Comparison of ENCODE assay signal across 23 cellular contexts in the genomic region with DNA sequence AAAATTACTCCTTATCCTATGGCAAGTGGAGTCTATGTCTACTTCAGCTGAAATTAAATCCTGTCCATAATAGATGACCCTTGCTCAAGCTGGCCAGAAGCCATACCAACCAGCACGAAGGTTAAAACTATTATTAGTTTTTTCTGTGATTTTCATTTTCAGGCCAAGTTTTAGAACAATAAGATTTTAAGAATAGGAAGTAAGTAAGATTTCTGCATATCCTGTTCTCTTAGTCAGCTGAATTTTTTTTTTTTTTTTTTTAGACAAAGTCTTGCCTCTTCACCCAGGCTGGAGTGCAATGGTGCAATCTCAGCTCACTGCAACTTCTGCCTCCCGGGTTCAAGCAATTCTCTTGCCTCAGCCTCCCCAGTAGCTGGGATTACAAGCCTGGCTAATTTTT. TPM values are rescaled to one million over a fixed set of nuclear protein-coding genes. Genes with fewer than 3 reads are reported as not detected.
A peak's percentile ranks its signal among the peaks of the same experiment; 100 is the strongest.
DNase-seq lines count a peak whose midpoint lies in the region; ATAC-seq and TF ChIP-seq lines count a peak whose summit lies in the region.
"Had no signal": no experiment of that assay in that cellular context is flagged by ENCODE, and none has a peak within 500 bp of the region (broad histone marks: within the 10 kb centered on the region; RNA-seq: fewer than 3 reads in every experiment).

No MANE protein-coding gene starts in this region.

- no peak overlapping the region for H3K4me3 ChIP-seq in PC-3 (ENCODE audit: low read length)
- H3K4me3 ChIP-seq: testis had no signal

- peaks cover 0 to 12% (median 11%) of the 10 kb centered on the region in 3 donors for H3K27me3 Mint-ChIP-seq in CD14-positive monocyte (ENCODE audit: low read depth in 3 of 3)

- peak overlapping the region; percentile 88 to 95 (median 93) for H3K27ac Mint-ChIP-seq in CD14-positive monocyte
- H3K27ac Mint-ChIP-seq: activated CD8-positive, alpha-beta T cell treated with anti-CD3 and anti-CD28 coated beads for 36 hours; activated T-cell treated with anti-CD3 and anti-CD28 coated beads, Interleukin-2, amount 50 U/mL, for 24 hours; memory B cell; T-helper 2 cell treated with Interferon-gamma antibody and Interleukin-4, amounts not matched to agents 5 μg/mL and 100 μg/mL, for 36 hours; WTC11 had no signal

- no peaks in the 10 kb centered on the region for H3K4me1 ChIP-seq in PC-3 (ENCODE audit: insufficient read depth, low read length)
- H3K4me1 ChIP-seq: testis had no signal

- H3K4me3 Mint-ChIP-seq in CD14-positive monocyte = peak overlapping the region; percentile 24 to 76
- H3K4me3 Mint-ChIP-seq: activated CD8-positive, alpha-beta T cell treated with anti-CD3 and anti-CD28 coated beads for 36 hours; activated T-cell treated with anti-CD3 and anti-CD28 coated beads, Interleukin-2, amount 50 U/mL, for 24 hours; memory B cell; T-helper 2 cell treated with Interferon-gamma antibody and Interleukin-4, amounts not matched to agents 5 μg/mL and 100 μg/mL, for 36 hours; WTC11 had no signal

- peaks cover 53% of the 10 kb centered on the region for H3K4me1 Mint-ChIP-seq in CD14-positive monocyte
- H3K4me1 Mint-ChIP-seq: WTC11 had no signal

- H3K36me3 Mint-ChIP-seq in CD14-positive monocyte = peaks cover 6 to 28% of the 10 kb centered on the region in 2 donors
- H3K36me3 Mint-ChIP-seq: IgD-negative memory B cell, memory B cell, WTC11 had no signal

- H3K9me3 Mint-ChIP-seq in CD14-positive monocyte = no peaks in the 10 kb centered on the region
- H3K9me3 Mint-ChIP-seq: activated CD8-positive, alpha-beta T cell treated with anti-CD3 and anti-CD28 coated beads for 36 hours; activated T-cell treated with anti-CD3 and anti-CD28 coated beads, Interleukin-2, amount 50 U/mL, for 24 hours; IgD-negative memory B cell; memory B cell; T-helper 2 cell treated with Interferon-gamma antibody and Interleukin-4, amounts not matched to agents 5 μg/mL and 100 μg/mL, for 36 hours; WTC11 had no signal

- POLR2A ChIA-PET in PC-3 (lab: Charles Lee; ENCODE audit: unreplicated experiment) = no interaction called here

- H3K79me2 ChIP-seq in PC-3 (ENCODE audit: low read length) = no peaks in the 10 kb centered on the region

- no peak overlapping the region for H3K27ac ChIP-seq in PC-3 (ENCODE audit: low read length)
- H3K27ac ChIP-seq: testis had no signal

- intact Hi-C loops in CD14-positive monocyte (cut with micrococcal nuclease) = loop anchor here in 1 of 2 donors (10.0 kb wide), 1 partner anchor 46 kb away; a partner anchor contains a TSS
- intact Hi-C loops in PC-3 (cut with micrococcal nuclease) = no loop called here

- ATAC-seq in PC-3 = peak; percentile 27
- no peak for ATAC-seq in GM18517 (IDR thresholded peaks at IDR 0.05; ENCODE audit: unreplicated experiment)
- ATAC-seq in HG02870 (IDR thresholded peaks at IDR 0.05; ENCODE audit: unreplicated experiment) = no peak
- no peak for ATAC-seq in activated CD4-positive, CD25-positive, alpha-beta regulatory T cell treated with anti-CD3 and anti-CD28 coated beads, Interleukin-2, amount 50 U/mL, for 24 hours
- ATAC-seq: activated CD8-positive, alpha-beta T cell treated with anti-CD3 and anti-CD28 coated beads for 36 hours; esophagus mucosa; Panc1; WTC11 had no signal

- no peak overlapping the region for H3K4me2 ChIP-seq in PC-3 (ENCODE audit: low read length)

- no peaks in the 10 kb centered on the region for H3F3A ChIP-seq in PC-3 (ENCODE audit: low read length, unreplicated experiment)

- no peak overlapping the region for H3K9ac ChIP-seq in PC-3 (ENCODE audit: low read length)

- H3K9me2 ChIP-seq in PC-3 (replicated peaks; ENCODE audit: low read length) = no peaks in the 10 kb centered on the region

- no peaks in the 10 kb centered on the region for H4K20me1 ChIP-seq in PC-3 (ENCODE audit: low read length)

- H2AFZ ChIP-seq in PC-3 (ENCODE audit: low read length) = no peak overlapping the region

- H3K9me3 ChIP-seq in PC-3 (ENCODE audit: low read length) = no peaks in the 10 kb centered on the region
- H3K9me3 ChIP-seq: testis had no signal

- no TSS peak for BruUV-seq in PC-3 (replicated peaks; lab: Mats Ljungman, UMichigan)

- no peaks in the 10 kb centered on the region for H3K27me3 ChIP-seq in PC-3 (ENCODE audit: low read length)
- H3K27me3 ChIP-seq: testis had no signal

- CTCF ChIA-PET in PC-3 (lab: Charles Lee) = no interaction called here

- peak; percentile 63 for DNase-seq in CD14-positive monocyte (ENCODE audit: low spot score)
- no peak for DNase-seq in PC-3
- DNase-seq in glomerular endothelial cell (ENCODE audit: extremely low read depth, low read depth, low spot score) = peak; percentile 64
- DNase-seq in lung microvascular endothelial cell (ENCODE audit: low read depth in 2 of 2) = peak; percentile 81 to 89
- DNase-seq in NCI-H146 (lab: John Stamatoyannopoulos, UW) = no peak
- DNase-seq: activated CD8-positive, alpha-beta T cell treated with anti-CD3 and anti-CD28 coated beads for 36 hours; activated naive CD4-positive, alpha-beta T cell; activated T-cell treated with anti-CD3 and anti-CD28 coated beads, Interleukin-2, amount 50 U/mL, for 24 hours; C1 segment of cervical spinal cord; effector CD4-positive, alpha-beta T cell; glutamatergic neuron; NCI-H2029; testis had no signal

- H3K36me3 ChIP-seq in PC-3 (ENCODE audit: low read depth, low read length) = no peaks in the 10 kb centered on the region

- TF ChIP-seq CTCF in CD14-positive monocyte (IDR thresholded peaks at IDR 0.05) = no peak
- no peak for TF ChIP-seq CTCF in PC-3 (conservative IDR thresholded peaks at IDR 0.05; ENCODE audit: low read depth, low read length)

RNA-seq across cellular contexts. Expression of a gene that starts 6.1 kb away (rescaled TPM):
- 100 to 1,000 TPM; 306 to 340 TPM for polyA plus RNA-seq in CD14-positive monocyte
- total RNA-seq in PC-3 (2014; rRNA removed) (6.0 and 7.5 TPM in 2 replicates), glomerular endothelial cell (0.68 TPM in 1 of 2 replicates, not detected in the other), lung microvascular endothelial cell (0.22 TPM in 1 of 2 replicates, not detected in the other)
- total RNA-seq: activated CD8-positive, alpha-beta T cell treated with anti-CD3 and anti-CD28 coated beads for 36 hours; myocyte had no signal

RNA-seq across cellular contexts. Expression of a gene that starts 41.8 kb away (rescaled TPM):
- 1 to 10 TPM; 6.0 to 9.2 TPM for polyA plus RNA-seq in CD14-positive monocyte
- total RNA-seq in PC-3 (2014; rRNA removed) (37.9 and 42.1 TPM in 2 replicates), glomerular endothelial cell (41.8 and 52.5 TPM in 2 replicates), lung microvascular endothelial cell (12.7 and 13.7 TPM in 2 replicates)

RNA-seq across cellular contexts. Expression of a gene that starts 47.7 kb away (rescaled TPM):
- polyA plus RNA-seq in CD14-positive monocyte = 1 to 10 TPM; 6.8 to 9.9 TPM
- total RNA-seq in PC-3 (2014; rRNA removed) = 4.6 and 7.3 TPM in 2 replicates
- 6.6 and 8.9 TPM in 2 replicates for total RNA-seq in glomerular endothelial cell
- total RNA-seq in lung microvascular endothelial cell = 9.6 and 13.3 TPM in 2 replicates

RNA-seq across cellular contexts. Expression of a gene that starts 47.8 kb away (rescaled TPM):
- 10 to 100 TPM; 28.2 to 32.9 TPM for polyA plus RNA-seq in CD14-positive monocyte
- total RNA-seq in PC-3 (2014; rRNA removed) = 27.2 and 32.5 TPM in 2 replicates
- 16.9 and 24.3 TPM in 2 replicates for total RNA-seq in glomerular endothelial cell
- 14.6 and 18.3 TPM in 2 replicates for total RNA-seq in lung microvascular endothelial cell

Comparison
In these comparisons a context has a peak if more than half of its experiments do, and no peak if none do; other contexts are left out.
1. DNase-seq: peak in CD14-positive monocyte (single experiment), glomerular endothelial cell (single experiment) and lung microvascular endothelial cell (2 of 2); none in PC-3 (single experiment) and NCI-H146 (single experiment).